In the genomic region with DNA sequence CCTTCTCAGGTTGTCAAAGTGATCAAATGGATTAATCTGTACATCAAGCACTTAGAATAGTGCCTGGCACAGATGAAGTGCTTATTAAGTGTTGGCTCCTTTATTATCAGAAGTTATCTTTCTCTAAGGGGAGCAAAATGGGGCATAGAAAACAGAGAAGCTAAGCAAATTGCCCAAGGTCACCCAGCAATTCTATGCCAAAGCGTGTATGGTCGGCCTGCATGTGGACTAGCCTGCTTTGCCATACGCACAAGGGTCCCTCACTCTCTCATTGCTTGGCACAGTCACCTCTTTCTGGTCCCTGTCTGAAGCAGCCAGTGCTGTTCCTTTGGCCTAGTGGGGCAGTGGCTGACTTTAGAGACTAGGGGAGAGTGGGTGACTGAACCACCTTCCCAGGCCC, we compare ENCODE assay signal across 1 cellular context.
TF ChIP-seq lines count a peak whose summit lies in the region.

No MANE protein-coding gene starts in this region.

TF ChIP-seq in HepG2, 621 proteins besides CTCF, POLR2A, EP300 and RAD21 (continued from another document):
- TF ChIP-seq, protein P1, sequence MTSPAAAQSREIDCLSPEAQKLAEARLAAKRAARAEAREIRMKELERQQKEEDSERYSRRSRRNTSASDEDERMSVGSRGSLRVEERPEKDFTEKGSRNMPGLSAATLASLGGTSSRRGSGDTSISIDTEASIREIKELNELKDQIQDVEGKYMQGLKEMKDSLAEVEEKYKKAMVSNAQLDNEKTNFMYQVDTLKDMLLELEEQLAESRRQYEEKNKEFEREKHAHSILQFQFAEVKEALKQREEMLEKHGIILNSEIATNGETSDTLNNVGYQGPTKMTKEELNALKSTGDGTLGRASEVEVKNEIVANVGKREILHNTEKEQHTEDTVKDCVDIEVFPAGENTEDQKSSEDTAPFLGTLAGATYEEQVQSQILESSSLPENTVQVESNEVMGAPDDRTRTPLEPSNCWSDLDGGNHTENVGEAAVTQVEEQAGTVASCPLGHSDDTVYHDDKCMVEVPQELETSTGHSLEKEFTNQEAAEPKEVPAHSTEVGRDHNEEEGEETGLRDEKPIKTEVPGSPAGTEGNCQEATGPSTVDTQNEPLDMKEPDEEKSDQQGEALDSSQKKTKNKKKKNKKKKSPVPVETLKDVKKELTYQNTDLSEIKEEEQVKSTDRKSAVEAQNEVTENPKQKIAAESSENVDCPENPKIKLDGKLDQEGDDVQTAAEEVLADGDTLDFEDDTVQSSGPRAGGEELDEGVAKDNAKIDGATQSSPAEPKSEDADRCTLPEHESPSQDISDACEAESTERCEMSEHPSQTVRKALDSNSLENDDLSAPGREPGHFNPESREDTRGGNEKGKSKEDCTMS (CRISPR knock-in tag; conservative IDR thresholded peaks at IDR 0.05) = no peak
